10 cellular contexts compared by ENCODE assay signal in genomic region chr3:72265250-72265649, GRCh38.
DNase-seq lines count a peak whose midpoint lies in the region; ATAC-seq and TF ChIP-seq lines count a peak whose summit lies in the region.
"Had no signal": no experiment of that assay in that cellular context is flagged by ENCODE, and none has a peak within 500 bp of the region (broad histone marks: within the 10 kb centered on the region; RNA-seq: fewer than 3 reads in every experiment).

No MANE protein-coding gene starts in this region.

- H2BK15ac ChIP-seq in mesendoderm (replicated peaks; ENCODE audit: low read depth) = no peak overlapping the region

- H2AK5ac ChIP-seq in mesendoderm (ENCODE audit: low read length) = no peak overlapping the region

- no peaks in the 10 kb centered on the region for H3K9me2 ChIP-seq in DOHH2 (replicated peaks; ENCODE audit: control insufficient read depth, low read length)

- DNase-seq in HFFc6 = no peak
- no peak for DNase-seq in astrocyte of the spinal cord (ENCODE audit: low read depth, low spot score)
- DNase-seq in mesendoderm = peak; percentile 87
- no peak for DNase-seq in medulla oblongata (ENCODE audit: extremely low spot score)
- no peak for DNase-seq in endothelial cell (ENCODE audit: low spot score)
- DNase-seq in hepatic stellate cell (ENCODE audit: low spot score) = no peak
- DNase-seq: activated CD4-positive, alpha-beta T cell treated with anti-CD3 and anti-CD28 coated beads, Interleukin-2, amount 50 U/mL, for 1 hour; effector memory CD4-positive, alpha-beta T cell had no signal

- H3K27ac ChIP-seq in DOHH2 (ENCODE audit: low read depth, low read length) (no peak overlapping the region), mesendoderm (ENCODE audit: low read depth, low read length) (no peak overlapping the region)

- no peak overlapping the region for H3K4me2 ChIP-seq in DOHH2 (ENCODE audit: low read length)
- no peak overlapping the region for H3K4me2 ChIP-seq in mesendoderm (ENCODE audit: low read length)

- no peaks in the 10 kb centered on the region for H3K36me3 ChIP-seq in DOHH2 (ENCODE audit: control insufficient read depth, low read length)
- H3K36me3 ChIP-seq in mesendoderm (ENCODE audit: control insufficient read depth, insufficient read depth, low read length) = no peaks in the 10 kb centered on the region

- H3K4me1 ChIP-seq in DOHH2 (ENCODE audit: control insufficient read depth, low read length) (peaks cover 25% of the 10 kb centered on the region), mesendoderm (ENCODE audit: control insufficient read depth, low read depth, low read length) (no peaks in the 10 kb centered on the region)

- H3K9me3 ChIP-seq in DOHH2 (ENCODE audit: control insufficient read depth, insufficient read depth, low read length) = no peaks in the 10 kb centered on the region

- no peaks in the 10 kb centered on the region for H3K79me1 ChIP-seq in mesendoderm (ENCODE audit: low read length)

- TF ChIP-seq CTCF in DOHH2 (IDR thresholded peaks at IDR 0.05; ENCODE audit: low read depth, low read length, poor library complexity, severe bottlenecking) (peak; percentile 69), HFFc6 (IDR thresholded peaks at IDR 0.05) (peak; percentile 69), astrocyte of the spinal cord (IDR thresholded peaks at IDR 0.05; ENCODE audit: low read depth, low read length) (peak; percentile 25), endothelial cell (IDR thresholded peaks at IDR 0.05; ENCODE audit: unreplicated experiment) (no peak)

- H2BK5ac ChIP-seq in mesendoderm (ENCODE audit: low read length) = no peak overlapping the region

- ATAC-seq in GM18907 (IDR thresholded peaks at IDR 0.05; ENCODE audit: unreplicated experiment) = no peak

- no peaks in the 10 kb centered on the region for H3K27me3 ChIP-seq in DOHH2 (ENCODE audit: control insufficient read depth, low read length)
- no peaks in the 10 kb centered on the region for H3K27me3 ChIP-seq in mesendoderm (ENCODE audit: insufficient read depth, low read length, poor library complexity)

- H3K18ac ChIP-seq in mesendoderm (ENCODE audit: low read length) = no peak overlapping the region

- peaks cover 18% of the 10 kb centered on the region for H3K27me3 Mint-ChIP-seq in HFFc6 (ENCODE audit: insufficient read depth)
- H3K27me3 Mint-ChIP-seq in endothelial cell (ENCODE audit: unreplicated experiment) = peaks cover 2% of the 10 kb centered on the region

- H4K8ac ChIP-seq in mesendoderm (ENCODE audit: low read depth, low read length) = no peak overlapping the region

- no peaks in the 10 kb centered on the region for H3K79me2 ChIP-seq in DOHH2 (ENCODE audit: control insufficient read depth, low read length)
- H3K79me2 ChIP-seq in mesendoderm (ENCODE audit: control insufficient read depth, insufficient read depth, low read length) = no peaks in the 10 kb centered on the region

- H3K4me3 ChIP-seq in DOHH2 (ENCODE audit: low read length) (no peak overlapping the region), astrocyte of the spinal cord (ENCODE audit: low read depth, low read length) (no peak overlapping the region), mesendoderm (ENCODE audit: low read length) (no peak overlapping the region)

- H3K4me1 Mint-ChIP-seq in HFFc6 (ENCODE audit: low read depth) (peaks cover 21% of the 10 kb centered on the region), endothelial cell (ENCODE audit: unreplicated experiment) (peaks cover 15% of the 10 kb centered on the region)

- no peaks in the 10 kb centered on the region for H3F3A ChIP-seq in DOHH2 (ENCODE audit: control insufficient read depth, insufficient read depth)

- H3K56ac ChIP-seq in mesendoderm (ENCODE audit: low read length) = no peak overlapping the region

- H3K9ac ChIP-seq in mesendoderm (ENCODE audit: low read length) = no peak overlapping the region

- no peak overlapping the region for H3K4ac ChIP-seq in mesendoderm (ENCODE audit: low read depth, low read length)

- H3K9me3 Mint-ChIP-seq in HFFc6 (no peaks in the 10 kb centered on the region), endothelial cell (ENCODE audit: unreplicated experiment) (no peaks in the 10 kb centered on the region)

- H4K20me1 ChIP-seq in DOHH2 (ENCODE audit: control insufficient read depth, insufficient read depth, low read depth, low read length) = no peaks in the 10 kb centered on the region

- H3K23ac ChIP-seq in mesendoderm (ENCODE audit: low read length) = no peak overlapping the region

- no CpG with 5 or more reads among the region's 4 CpGs for WGBS in mesendoderm (ENCODE audit: extremely low coverage, insufficient coverage, low lambda C conversion rate)

- H3K36me3 Mint-ChIP-seq in HFFc6 (ENCODE audit: low read depth) (no peaks in the 10 kb centered on the region), endothelial cell (ENCODE audit: low read depth, unreplicated experiment) (no peaks in the 10 kb centered on the region)

- no peak overlapping the region for H3K27ac Mint-ChIP-seq in HFFc6
- no peak overlapping the region for H3K27ac Mint-ChIP-seq in endothelial cell (ENCODE audit: unreplicated experiment)

- no peak overlapping the region for H2BK120ac ChIP-seq in mesendoderm (ENCODE audit: low read depth, low read length)

- H4K5ac ChIP-seq in mesendoderm (ENCODE audit: low read length) = no peak overlapping the region

- H3K4me3 Mint-ChIP-seq in HFFc6 (no peak overlapping the region), endothelial cell (ENCODE audit: unreplicated experiment) (no peak overlapping the region)

- in situ Hi-C loops in astrocyte of the spinal cord (cut with HindIII; ENCODE audit: low sequenced_read_pairs) = no loop called here
